2 cellular contexts compared by ENCODE assay signal in genomic region chrX:37570349-37570748, GRCh38. TPM values are rescaled to one million over a fixed set of nuclear protein-coding genes. Genes with fewer than 3 reads are reported as not detected.
"Had no signal": no experiment of that assay in that cellular context is flagged by ENCODE, and none has a peak within 500 bp of the region (broad histone marks: within the 10 kb centered on the region; RNA-seq: fewer than 3 reads in every experiment).

No MANE protein-coding gene starts in this region.

RNA-seq across cellular contexts. Expression of gene LANCL3, which starts 1.1 kb away (rescaled TPM):
- total RNA-seq: G401, GM12878 had no signal
- polyA plus RNA-seq: GM12878 had no signal
